ENCODE assay signal across 22 cellular contexts in genomic region chr9:107942870-107943269, GRCh38.
A peak's percentile ranks its signal among the peaks of the same experiment; 100 is the strongest.
DNase-seq lines count a peak whose midpoint lies in the region; ATAC-seq and TF ChIP-seq lines count a peak whose summit lies in the region.
"Had no signal": no experiment of that assay in that cellular context is flagged by ENCODE, and none has a peak within 500 bp of the region (broad histone marks: within the 10 kb centered on the region; RNA-seq: fewer than 3 reads in every experiment).

No MANE protein-coding gene starts in this region.

- H3K9me3 ChIP-seq in thyroid gland = no peaks in the 10 kb centered on the region
- H3K9me3 ChIP-seq: esophagus squamous epithelium, left lung, tibial artery had no signal

- peak; percentile 65 for ATAC-seq in GM18867 (IDR thresholded peaks at IDR 0.05; ENCODE audit: unreplicated experiment)
- ATAC-seq in GM18520 (IDR thresholded peaks at IDR 0.05; ENCODE audit: unreplicated experiment) = no peak
- ATAC-seq: activated naive CD4-positive, alpha-beta T cell treated with anti-CD3 and anti-CD28 coated beads, Interleukin-2, amount 50 U/mL, for 72 hours; left lung; stimulated activated effector memory CD8-positive, alpha-beta T cell treated with anti-CD3 and anti-CD28 coated beads, Interleukin-12 subunit alpha, Interleukin-12 subunit beta, amount 100 ng/mL, for 72 hours had no signal

- no peak overlapping the region for H3K4me3 ChIP-seq in thyroid gland (replicated peaks in 1 of 3)
- H3K4me3 ChIP-seq: esophagus squamous epithelium, left lung, tibial artery had no signal

- H3K36me3 ChIP-seq in thyroid gland = no peaks in the 10 kb centered on the region
- H3K36me3 ChIP-seq: esophagus squamous epithelium, left lung, tibial artery had no signal

- no peaks in the 10 kb centered on the region for H3K27me3 ChIP-seq in thyroid gland
- H3K27me3 ChIP-seq: esophagus squamous epithelium, left lung, tibial artery had no signal

- no peaks in the 10 kb centered on the region for H3K4me1 ChIP-seq in thyroid gland
- H3K4me1 ChIP-seq: esophagus squamous epithelium, left lung, tibial artery had no signal

- DNase-seq in CD1c-positive myeloid dendritic cell (ENCODE audit: extremely low spot score) = peak; percentile 67
- peak; percentile 25 for DNase-seq in NCI-H460 (ENCODE audit: extremely low read depth, low read depth)
- DNase-seq in epithelial cell of prostate (ENCODE audit: low read depth, low spot score) = no peak
- no peak for DNase-seq in amygdala (lab: John Stamatoyannopoulos, UW)
- DNase-seq in foreskin melanocyte = no peak
- DNase-seq in thyroid gland = no peak
- DNase-seq: activated CD8-positive, alpha-beta memory T cell treated with anti-CD3 and anti-CD28 coated beads for 24 hours; activated T-cell treated with anti-CD3 and anti-CD28 coated beads, Interleukin-2, amount 50 U/mL, for 48 hours; CD4-positive, CD25-positive, alpha-beta regulatory T cell; DMS 273 treated with DMSO at 0.1 percent for 48 hours; effector memory CD4-positive, alpha-beta T cell; esophagus squamous epithelium; GF-D8; left lung; NCI-H146; NCI-H2171 treated with DMSO at 0.1 percent for 48 hours; tibial artery had no signal

- no peak for TF ChIP-seq POLR2A in thyroid gland (IDR thresholded peaks at IDR 0.05)

- peak overlapping the region; percentile 9 for H3K27ac ChIP-seq in epithelial cell of prostate
- H3K27ac ChIP-seq in thyroid gland = no peak overlapping the region
- H3K27ac ChIP-seq: esophagus squamous epithelium, left lung, RWPE1, tibial artery had no signal

- TF ChIP-seq CTCF in thyroid gland (IDR thresholded peaks at IDR 0.05) = no peak

- 88 to 91% methylated on average over 3 of the region's 3 CpGs for WGBS in thyroid gland, 2 donors

- intact Hi-C loops in thyroid gland (cut with DNase I) = no loop called here

Comparison
In these comparisons a context has a peak if more than half of its experiments do, and no peak if none do; other contexts are left out.
1. DNase-seq: peak in CD1c-positive myeloid dendritic cell (single experiment) and NCI-H460 (single experiment); none in epithelial cell of prostate (single experiment), amygdala (0 of 56), foreskin melanocyte (single experiment) and thyroid gland (0 of 2).